In the genomic region with DNA sequence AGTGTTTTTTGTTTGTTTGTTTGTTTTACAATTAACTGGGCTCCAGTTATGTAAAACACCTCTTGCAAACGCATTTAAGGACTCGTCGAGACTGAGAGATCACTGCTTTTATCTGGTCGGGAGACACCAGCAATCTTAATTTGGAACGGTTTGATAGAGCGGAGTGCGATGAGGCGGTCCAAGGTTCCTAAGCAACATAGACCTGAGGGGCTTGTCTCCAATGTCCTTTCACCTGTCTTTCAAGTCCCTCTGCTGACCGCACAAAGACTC, we compare ENCODE assay signal across 1 cellular context.
TF ChIP-seq lines count a peak whose summit lies in the region.

No MANE protein-coding gene starts in this region.

TF ChIP-seq in endothelial cell of umbilical vein, 7 proteins besides CTCF, POLR2A, EP300 and RAD21 (continued from another document):
- TF ChIP-seq POLR2AphosphoS5 (IDR thresholded peaks at IDR 0.05; ENCODE audit: insufficient read depth, low read depth, low read length) (no peak), GATA2 (IDR thresholded peaks at IDR 0.05; ENCODE audit: insufficient read depth, insufficient read length, low read depth, low read length) (no peak), MYC (IDR thresholded peaks at IDR 0.05; ENCODE audit: low read depth, low read length) (no peak), FOS (IDR thresholded peaks at IDR 0.05; ENCODE audit: borderline replicate concordance, insufficient read depth, low read length) (no peak), JUN (IDR thresholded peaks at IDR 0.05; ENCODE audit: borderline replicate concordance, insufficient read depth, insufficient read length, low read depth) (no peak)
- TF ChIP-seq, protein P1, sequence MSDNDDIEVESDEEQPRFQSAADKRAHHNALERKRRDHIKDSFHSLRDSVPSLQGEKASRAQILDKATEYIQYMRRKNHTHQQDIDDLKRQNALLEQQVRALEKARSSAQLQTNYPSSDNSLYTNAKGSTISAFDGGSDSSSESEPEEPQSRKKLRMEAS (IDR thresholded peaks at IDR 0.05; ENCODE audit: insufficient read depth, insufficient read length) = no peak
